8 cellular contexts compared by ENCODE assay signal in genomic region chr14:104794641-104795467, GRCh38. TPM values are rescaled to one million over a fixed set of nuclear protein-coding genes. Genes with fewer than 3 reads are reported as not detected.
A peak's percentile ranks its signal among the peaks of the same experiment; 100 is the strongest.
DNase-seq lines count a peak whose midpoint lies in the region; ATAC-seq and TF ChIP-seq lines count a peak whose summit lies in the region.

No MANE protein-coding gene starts in this region.

- TF ChIP-seq RAD21 in SK-N-SH (IDR thresholded peaks at IDR 0.05; ENCODE audit: low read length), result no peak

- 0% methylated on average over 3 of the region's 77 CpGs for WGBS in SK-N-SH (ENCODE audit: low lambda C conversion rate)

- H3K4me3 ChIP-seq in SK-N-SH (ENCODE audit: low read depth in 2 of 2, low read length in 1 of 2), result peak overlapping the region; percentile 79 to 84
- H3K4me3 ChIP-seq in epithelial cell of esophagus (ENCODE audit: low read length), result peak overlapping the region; percentile 75

- H3K9ac ChIP-seq in SK-N-SH, result peak overlapping the region; percentile 85

- DNase-seq in GM10266 (ENCODE audit: extremely low spot score), result peak; percentile 80
- peak; percentile 45 for DNase-seq in HEK293T (ENCODE audit: extremely low spot score)
- DNase-seq in SK-N-SH, result peak; percentile 82
- DNase-seq in epithelial cell of esophagus (ENCODE audit: low read depth), result peak; percentile 27
- peak; percentile 57 for DNase-seq in myocyte (ENCODE audit: low read depth)
- no peak for DNase-seq in KG1 (lab: John Stamatoyannopoulos, UW)

- ATAC-seq in GM21447 (IDR thresholded peaks at IDR 0.05; ENCODE audit: unreplicated experiment) (no peak), HG03095 (IDR thresholded peaks at IDR 0.05; ENCODE audit: unreplicated experiment) (no peak)

- no peak for TF ChIP-seq EP300 in SK-N-SH (IDR thresholded peaks at IDR 0.05; ENCODE audit: borderline replicate concordance in 1 of 2, low read depth in 1 of 2, low read length in 1 of 2)

- POLR2A ChIA-PET in HEK293T (lab: Yijun Ruan, JAX), result interaction anchor here (0.8 to 2.0 kb wide), 5 partner anchors 11 to 42 kb away, joined by 3 to 6 read pairs (median 5); partner anchors contain the start of gene SIVA1
- POLR2A ChIA-PET in SK-N-SH (lab: Yijun Ruan, JAX), result interaction anchor here (1.1 kb wide), 1 partner anchor 42 kb away, joined by 3 read pairs; the partner anchor contains the start of gene SIVA1

- CTCF ChIA-PET in HEK293T (lab: Yijun Ruan, JAX) (interaction anchor here (1.0 kb wide), 1 partner anchor 26 kb away, joined by 4 read pairs; no protein-coding TSS in a partner anchor), SK-N-SH (lab: Yijun Ruan, JAX) (interaction anchor here (0.8 to 4.2 kb wide), 7 partner anchors 10 to 71 kb away, joined by 3 to 25 read pairs (median 8); partner anchors contain the start of gene ADSS1)

- peaks cover 6 to 45% of the 10 kb centered on the region in 2 experiments; a peak in 3 of 4 replicates for H3K4me1 ChIP-seq in SK-N-SH (ENCODE audit: control insufficient read depth in 1 of 2, insufficient read depth in 2 of 2, low read depth in 1 of 2, low read length in 1 of 2)

- peak overlapping the region; percentile 58 to 70; a peak in 3 of 4 replicates for H3K27ac ChIP-seq in SK-N-SH (ENCODE audit: low read depth in 2 of 2, low read length in 1 of 2)

- peaks cover 51% of the 10 kb centered on the region for H3K79me2 ChIP-seq in SK-N-SH (ENCODE audit: insufficient read depth)

- peaks cover 0 to 21% of the 10 kb centered on the region in 2 experiments for H3K36me3 ChIP-seq in SK-N-SH (replicated peaks in 1 of 2; ENCODE audit: control insufficient read depth in 1 of 2, insufficient read depth in 2 of 2, low read length in 1 of 2)

- no peaks in the 10 kb centered on the region for H3K9me2 ChIP-seq in SK-N-SH

- peaks cover 49% of the 10 kb centered on the region for H4K20me1 ChIP-seq in SK-N-SH (ENCODE audit: insufficient read depth)

- TF ChIP-seq CTCF in GM10266 (IDR thresholded peaks at IDR 0.05; ENCODE audit: control insufficient read depth, insufficient read depth, low read depth, missing control alignments) (no peak), SK-N-SH (IDR thresholded peaks at IDR 0.05) (peak; percentile 14), epithelial cell of esophagus (IDR thresholded peaks at IDR 0.05; ENCODE audit: insufficient read depth, low read depth, low read length, missing control alignments) (no peak)

- no peaks in the 10 kb centered on the region for H3K9me3 ChIP-seq in SK-N-SH

- no peaks in the 10 kb centered on the region for H3K27me3 ChIP-seq in SK-N-SH (ENCODE audit: insufficient read depth)

- peaks cover 16% of the 10 kb centered on the region for H3F3A ChIP-seq in SK-N-SH (replicated peaks; ENCODE audit: insufficient read depth)

- no peak overlapping the region for H2AFZ ChIP-seq in SK-N-SH (ENCODE audit: low read depth)

- H3K4me2 ChIP-seq in SK-N-SH, result peak overlapping the region; percentile 100

TF ChIP-seq in HEK293T, 16 proteins besides CTCF, POLR2A, EP300 and RAD21:
- TF ChIP-seq FOXA1 (IDR thresholded peaks at IDR 0.05), result no peak

TF ChIP-seq in SK-N-SH, 30 proteins besides CTCF, POLR2A, EP300 and RAD21:
- TF ChIP-seq GABPA (IDR thresholded peaks at IDR 0.05; ENCODE audit: low read depth), result peak; percentile 44; the same call in 1 of the 2 replicates
- no peak for TF ChIP-seq TAF1 (IDR thresholded peaks at IDR 0.05; ENCODE audit: borderline replicate concordance, low read depth, low read length)

RNA-seq across cellular contexts. Expression of gene AKT1, which starts 0.7 kb away (rescaled TPM):
- polyA plus RNA-seq in SK-N-SH (2012; rRNA removed), result 185 and 198 TPM in 2 replicates
- polyA plus RNA-seq in SK-N-SH (2012; cell fraction: cytosol; rRNA removed), result 99.2 and 137 TPM in 2 replicates
- 365 and 420 TPM in 2 replicates for polyA plus RNA-seq in SK-N-SH (2012; cell fraction: nucleus; rRNA removed)
- 128 and 136 TPM in 2 replicates for total RNA-seq in myocyte
- 160 TPM for polyA plus RNA-seq in myocyte (2012)

RNA-seq across cellular contexts. Expression of gene ZBTB42, which starts 6.0 kb away (rescaled TPM):
- 2.9 and 3.1 TPM in 2 replicates for polyA plus RNA-seq in SK-N-SH (2012; rRNA removed)
- polyA plus RNA-seq in SK-N-SH (2012; cell fraction: cytosol; rRNA removed), result 1.4 and 2.2 TPM in 2 replicates
- polyA plus RNA-seq in SK-N-SH (2012; cell fraction: nucleus; rRNA removed), result 1.7 TPM in 2 replicates
- total RNA-seq in myocyte, result 7.6 TPM in 2 replicates
- 2.5 TPM for polyA plus RNA-seq in myocyte (2012)

RNA-seq across cellular contexts. Expression of gene SIVA1, which starts 41.9 kb away (rescaled TPM):
- polyA plus RNA-seq in SK-N-SH (2012; rRNA removed), result 122 and 137 TPM in 2 replicates
- 57.2 and 97.8 TPM in 2 replicates for polyA plus RNA-seq in SK-N-SH (2012; cell fraction: cytosol; rRNA removed)
- polyA plus RNA-seq in SK-N-SH (2012; cell fraction: nucleus; rRNA removed), result 109 and 142 TPM in 2 replicates
- total RNA-seq in myocyte, result 173 and 212 TPM in 2 replicates
- polyA plus RNA-seq in myocyte (2012), result 73.7 TPM
